Comparison of ENCODE assay signal across 26 cellular contexts in the genomic region with DNA sequence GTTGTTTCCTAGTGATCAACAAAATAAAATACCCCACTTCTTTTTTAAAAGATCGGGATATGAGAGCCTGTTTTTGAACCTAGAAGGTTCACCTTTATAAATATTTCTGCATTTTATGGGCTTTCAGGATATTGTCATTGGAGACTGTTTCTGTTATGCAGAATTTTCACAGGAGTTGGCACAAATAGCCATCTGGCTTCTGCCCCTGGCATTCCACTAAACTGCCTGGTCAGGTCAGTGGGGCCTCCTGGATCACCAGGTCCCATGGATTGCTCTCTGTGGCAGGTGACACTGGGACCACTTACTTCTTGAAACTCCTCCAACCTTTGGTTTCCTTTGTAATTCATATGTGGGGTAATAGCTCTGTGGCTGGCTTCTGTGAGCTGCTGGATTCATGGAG. TPM values are rescaled to one million over a fixed set of nuclear protein-coding genes. Genes with fewer than 3 reads are reported as not detected.
A peak's percentile ranks its signal among the peaks of the same experiment; 100 is the strongest.
DNase-seq lines count a peak whose midpoint lies in the region; ATAC-seq and TF ChIP-seq lines count a peak whose summit lies in the region.
"Had no signal": no experiment of that assay in that cellular context is flagged by ENCODE, and none has a peak within 500 bp of the region (broad histone marks: within the 10 kb centered on the region; RNA-seq: fewer than 3 reads in every experiment).

No MANE protein-coding gene starts in this region.

- H3K27ac ChIP-seq in right cardiac atrium (ENCODE audit: low read length) (peak overlapping the region; percentile 3), Peyer's patch (no peak overlapping the region)
- H3K27ac ChIP-seq: BLaER1, HL-60, PC-9, SK-N-MC had no signal

- no peak for TF ChIP-seq POLR2A in Peyer's patch (IDR thresholded peaks at IDR 0.05)

- intact Hi-C loops in Right ventricle myocardium superior (cut with DNase I) = no loop called here
- intact Hi-C loops in left cardiac atrium (cut with DNase I) = no loop called here
- intact Hi-C loops in right cardiac atrium (cut with DNase I) = no loop called here

- H3K27me3 ChIP-seq in right cardiac atrium (ENCODE audit: control insufficient read depth, insufficient read depth) = no peaks in the 10 kb centered on the region
- H3K27me3 ChIP-seq in Peyer's patch = no peaks in the 10 kb centered on the region
- H3K27me3 ChIP-seq: BLaER1 had no signal

- peaks cover 0 to 4% (median 0%) of the 10 kb centered on the region in 3 donors for H3K36me3 ChIP-seq in Peyer's patch
- H3K36me3 ChIP-seq: BLaER1 had no signal

- no peak for TF ChIP-seq CTCF in Peyer's patch (IDR thresholded peaks at IDR 0.05)

- ATAC-seq in Right ventricle myocardium superior (ENCODE audit: poor library complexity) (peak; percentile 50), left cardiac atrium (no peak), right cardiac atrium (no peak)

- H3K4me1 ChIP-seq in right cardiac atrium (ENCODE audit: control insufficient read depth, insufficient read depth, low read length) = peaks cover 8% of the 10 kb centered on the region
- no peaks in the 10 kb centered on the region for H3K4me1 ChIP-seq in Peyer's patch
- H3K4me1 ChIP-seq: BLaER1 had no signal

- H3K4me3 ChIP-seq in right cardiac atrium (ENCODE audit: low read length) (no peak overlapping the region), Peyer's patch (no peak overlapping the region)
- H3K4me3 ChIP-seq: BLaER1, PC-9, SK-N-MC had no signal

- DNase-seq in Right ventricle myocardium superior (no peak), left cardiac atrium (no peak), dermis microvascular lymphatic vessel endothelial cell (ENCODE audit: low read depth in 2 of 2) (peak; percentile 17 to 66), right cardiac atrium (no peak), Peyer's patch (no peak), NOMO-1 treated with DMSO at 0.1 percent for 48 hours (lab: John Stamatoyannopoulos, UW; ENCODE audit: unreplicated experiment) (no peak), NCI-H1436 (lab: John Stamatoyannopoulos, UW) (no peak), SW480 (ENCODE audit: low spot score) (no peak)
- DNase-seq: DMS153; DND-41; HCEC 1CT; Karpas-422; NCI-H1092 treated with DMSO at 0.1 percent for 48 hours; NCI-H1436 treated with DMSO at 0.1 percent for 48 hours; NCI-H187 treated with DMSO at 0.1 percent for 48 hours; NCI-H2171 treated with DMSO at 0.1 percent for 48 hours; NCI-H345; NCI-H510A treated with DMSO at 0.1 percent for 48 hours; NCI-H774; NK-92 treated with Interleukin-12 subunit alpha and Interleukin-12 subunit beta, amount 100 ng/mL, for 24 hours; PC-9; RPMI8226; SHP77 treated with DMSO at 0.1 percent for 48 hours had no signal

- H3K9me3 ChIP-seq in right cardiac atrium (ENCODE audit: control insufficient read depth, low read length) = no peaks in the 10 kb centered on the region
- H3K9me3 ChIP-seq in Peyer's patch = no peaks in the 10 kb centered on the region
- H3K9me3 ChIP-seq: BLaER1 had no signal

- 95% methylated on average over 1 of the region's 1 CpG for WGBS in right cardiac atrium

RNA-seq across cellular contexts. Expression of gene POLR2M, which starts 25.5 kb away (rescaled TPM):
- total RNA-seq in Right ventricle myocardium superior (47.1 TPM), left cardiac atrium (10 to 100 TPM; 45.6 to 51.2 TPM), dermis microvascular lymphatic vessel endothelial cell (212 and 471 TPM in 2 replicates), right cardiac atrium (10 to 100 TPM; 51.3 to 57.8 (median 56.1) TPM), Peyer's patch (100 to 1,000 TPM; 141 to 595 (median 211) TPM)
- polyA plus RNA-seq in right cardiac atrium = 48.2 TPM

Comparison
In these comparisons a context has a peak if more than half of its experiments do, and no peak if none do; other contexts are left out.
1. DNase-seq: peak in dermis microvascular lymphatic vessel endothelial cell (2 of 2); none in Right ventricle myocardium superior (single experiment), left cardiac atrium (single experiment), right cardiac atrium (0 of 3), Peyer's patch (0 of 3), NOMO-1 treated with DMSO at 0.1 percent for 48 hours (single experiment), NCI-H1436 (single experiment) and SW480 (single experiment).